Comparison of ENCODE assay signal across 27 cellular contexts in the genomic region with DNA sequence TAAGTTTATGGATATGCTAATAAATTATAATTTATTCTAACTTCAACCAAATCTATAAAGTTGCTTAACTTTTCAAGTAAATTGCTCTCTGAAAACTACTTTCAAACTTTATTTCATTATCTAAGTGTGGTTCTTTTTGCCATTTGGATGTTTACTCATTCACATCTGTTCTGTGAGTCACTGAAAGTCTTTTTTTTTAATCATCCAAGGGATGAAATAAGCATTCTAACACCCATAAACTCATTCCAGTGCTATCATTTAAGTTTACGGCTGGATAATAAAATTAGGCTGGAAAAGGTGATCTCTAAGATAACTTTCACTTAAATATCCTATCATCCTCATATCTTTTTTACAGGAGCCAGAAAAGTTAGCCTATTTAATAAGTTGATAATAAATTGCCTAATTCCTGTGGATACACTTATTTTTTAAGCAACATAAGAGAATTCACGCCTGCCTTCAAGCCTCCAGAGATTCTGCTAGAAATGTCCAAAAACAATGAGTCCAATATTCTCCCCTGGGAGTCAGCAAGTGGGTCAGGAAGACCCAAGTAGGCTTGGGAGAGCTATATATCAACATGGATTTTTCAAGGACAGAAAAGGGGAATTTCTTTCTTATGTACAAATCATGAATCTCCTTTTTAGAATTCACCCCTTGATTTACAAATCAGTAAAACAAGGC. TPM values are rescaled to one million over a fixed set of nuclear protein-coding genes. Genes with fewer than 3 reads are reported as not detected.
DNase-seq lines count a peak whose midpoint lies in the region; ATAC-seq and TF ChIP-seq lines count a peak whose summit lies in the region.
"Had no signal": no experiment of that assay in that cellular context is flagged by ENCODE, and none has a peak within 500 bp of the region (broad histone marks: within the 10 kb centered on the region; RNA-seq: fewer than 3 reads in every experiment).

No MANE protein-coding gene starts in this region.

- no peaks in the 10 kb centered on the region for H3K27me3 ChIP-seq in esophagus muscularis mucosa
- H3K27me3 ChIP-seq in ovary: no peaks in the 10 kb centered on the region
- H3K27me3 ChIP-seq in left lung: no peaks in the 10 kb centered on the region
- H3K27me3 ChIP-seq: upper lobe of right lung had no signal

- TF ChIP-seq EP300 in esophagus muscularis mucosa (IDR thresholded peaks at IDR 0.05) (no peak), ovary (IDR thresholded peaks at IDR 0.05) (no peak)

- TF ChIP-seq POLR2A in esophagus muscularis mucosa (IDR thresholded peaks at IDR 0.05; ENCODE audit: low read depth): no peak
- no peak for TF ChIP-seq POLR2A in ovary (IDR thresholded peaks at IDR 0.05)

- ATAC-seq in Right ventricle myocardium superior (ENCODE audit: poor library complexity) (peak; percentile 59), left cardiac atrium (no peak), GM18861 (IDR thresholded peaks at IDR 0.05; ENCODE audit: unreplicated experiment) (no peak), left lung (no peak)
- ATAC-seq: PC-3, upper lobe of right lung had no signal

- no peak overlapping the region for H3K4me3 ChIP-seq in esophagus muscularis mucosa
- H3K4me3 ChIP-seq in ovary: no peak overlapping the region
- H3K4me3 ChIP-seq in left lung: no peak overlapping the region
- H3K4me3 ChIP-seq: upper lobe of right lung had no signal

- TF ChIP-seq CTCF in esophagus muscularis mucosa (IDR thresholded peaks at IDR 0.05): no peak
- no peak for TF ChIP-seq CTCF in ovary (IDR thresholded peaks at IDR 0.05)
- no peak for TF ChIP-seq CTCF in left lung (IDR thresholded peaks at IDR 0.05)

- H3K36me3 ChIP-seq in esophagus muscularis mucosa: no peaks in the 10 kb centered on the region
- H3K36me3 ChIP-seq in ovary: no peaks in the 10 kb centered on the region
- no peaks in the 10 kb centered on the region for H3K36me3 ChIP-seq in left lung
- H3K36me3 ChIP-seq: upper lobe of right lung had no signal

- DNase-seq in Right ventricle myocardium superior (no peak), left cardiac atrium (no peak), esophagus muscularis mucosa (ENCODE audit: extremely low spot score) (no peak), ovary (no peak), mucosa of gallbladder (ENCODE audit: low spot score) (no peak), left lung (no peak), NCI-H774 (lab: John Stamatoyannopoulos, UW) (no peak)
- DNase-seq: activated CD4-positive, alpha-beta T cell treated with anti-CD3 and anti-CD28 coated beads for 48 hours; activated gamma-delta T cell; activated naive CD8-positive, alpha-beta T cell treated with anti-CD3 and anti-CD28 coated beads, Interleukin-2, amount 10 ng/mL, durations not matched to agents 7 days and 5 days; activated T-cell treated with anti-CD3 and anti-CD28 coated beads, Interleukin-2, amount 50 U/mL, for 1 hour; CD4-positive, alpha-beta memory T cell; Kasumi-1; NCI-H1694; NCI-H524; NK-92 treated with Interleukin-12 subunit alpha and Interleukin-12 subunit beta, amount 100 ng/mL, for 24 hours; PC-3; stimulated activated CD4-positive, alpha-beta T cell treated with anti-CD3 and anti-CD28 coated beads, Interleukin-12 subunit alpha, Interleukin-12 subunit beta, amount 100 ng/mL, for 4 hours; stimulated activated CD4-positive, alpha-beta T cell treated with anti-CD3 and anti-CD28 coated beads, Interleukin-4, amount 100 ng/mL, for 1 hour; T-helper 9 cell; upper lobe of right lung; WERI-Rb-1 had no signal

- no peaks in the 10 kb centered on the region for H3K9me3 ChIP-seq in esophagus muscularis mucosa
- no peaks in the 10 kb centered on the region for H3K9me3 ChIP-seq in ovary
- H3K9me3 ChIP-seq in left lung: no peaks in the 10 kb centered on the region
- H3K9me3 ChIP-seq: upper lobe of right lung had no signal

- intact Hi-C loops in Right ventricle myocardium superior (cut with DNase I): no loop called here
- intact Hi-C loops in left cardiac atrium (cut with DNase I): no loop called here
- intact Hi-C loops in esophagus muscularis mucosa (cut with DNase I): no loop called here
- intact Hi-C loops in ovary (cut with DNase I): loop anchor here in 1 of 4 donors (5.0 kb wide), 1 partner anchor 45 kb away; the partner anchor contains the start of gene TMOD2
- intact Hi-C loops in left lung (cut with DNase I): no loop called here

- H3K4me1 ChIP-seq in esophagus muscularis mucosa (no peaks in the 10 kb centered on the region), ovary (ENCODE audit: insufficient read depth) (peaks cover 4% of the 10 kb centered on the region), left lung (no peaks in the 10 kb centered on the region)
- H3K4me1 ChIP-seq: upper lobe of right lung had no signal

- WGBS in esophagus muscularis mucosa: 73% methylated on average over 2 of the region's 2 CpGs
- WGBS in ovary, 3 donors: 7 to 17% (median 15%) methylated on average over 2 of the region's 2 CpGs

- H3K27ac ChIP-seq in esophagus muscularis mucosa (replicated peaks in 1 of 4) (peak overlapping the region in 3 of 4 donors; percentile 4 to 40 (median 14)), ovary (peak overlapping the region; percentile 21 to 29), left lung (no peak overlapping the region)
- H3K27ac ChIP-seq: upper lobe of right lung, WERI-Rb-1 had no signal

RNA-seq across cellular contexts. Expression of gene SCG3, which starts 25.8 kb away (rescaled TPM):
- total RNA-seq in Right ventricle myocardium superior (not detected), left cardiac atrium (under 1 TPM in 1 of 2 donors, not detected in 1; 0.15 TPM), esophagus muscularis mucosa (1 to 10 TPM in 1 of 4 donors, under 1 TPM in 3; 0.23 to 1.2 (median 0.43) TPM), ovary (under 1 TPM in 3 of 7 donors, not detected in 4; 0.08 to 0.46 (median 0.27) TPM), mucosa of gallbladder (0.40 TPM), left lung (under 1 TPM in 1 of 2 donors, not detected in 1; 0.12 TPM)
- polyA plus RNA-seq in ovary: under 1 TPM; 0.11 to 0.37 TPM
- total RNA-seq: A172; activated CD8-positive, alpha-beta memory T cell treated with anti-CD3 and anti-CD28 coated beads for 36 hours; activated naive CD8-positive, alpha-beta T cell treated with anti-CD3 and anti-CD28 coated beads, Interleukin-2, amount 10 ng/mL, durations not matched to agents 7 days and 5 days; CD4-positive, alpha-beta memory T cell; myocyte; PC-3; subcutaneous adipose tissue had no signal
- polyA plus RNA-seq: CD4-positive, alpha-beta memory T cell had no signal

RNA-seq across cellular contexts. Expression of gene LYSMD2, which starts 30.4 kb away (rescaled TPM):
- 4.3 TPM for total RNA-seq in Right ventricle myocardium superior
- 1 to 10 TPM; 6.2 to 9.2 TPM for total RNA-seq in left cardiac atrium
- total RNA-seq in esophagus muscularis mucosa: 10 to 100 TPM in 3 of 4 donors, 1 to 10 TPM in 1; 10.0 to 14.1 (median 12.9) TPM
- 10 to 100 TPM in 6 of 7 donors, 1 to 10 TPM in 1; 8.9 to 16.4 (median 13.4) TPM for total RNA-seq in ovary
- 10 to 100 TPM; 10.4 to 15.8 TPM for polyA plus RNA-seq in ovary
- 18.2 TPM for total RNA-seq in mucosa of gallbladder
- 10 to 100 TPM; 12.7 to 19.6 TPM for total RNA-seq in left lung

RNA-seq across cellular contexts. Expression of gene TMOD2, which starts 44.3 kb away (rescaled TPM):
- total RNA-seq in Right ventricle myocardium superior (7.3 TPM), left cardiac atrium (10 to 100 TPM in 1 of 2 donors, 1 to 10 TPM in 1; 6.0 to 16.7 TPM), esophagus muscularis mucosa (10 to 100 TPM; 14.6 to 24.9 (median 19.5) TPM), ovary (10 to 100 TPM; 11.5 to 15.7 (median 12.6) TPM), mucosa of gallbladder (14.0 TPM), left lung (10 to 100 TPM; 10.8 to 11.3 TPM)
- polyA plus RNA-seq in ovary: 10 to 100 TPM in 1 of 2 donors, 1 to 10 TPM in 1; 3.4 to 10.4 TPM

Comparison
In these comparisons a context has a peak if more than half of its experiments do, and no peak if none do; other contexts are left out.
1. H3K27ac ChIP-seq: peak in esophagus muscularis mucosa (3 of 4) and ovary (2 of 2); none in left lung (0 of 2).